In the genomic region with DNA sequence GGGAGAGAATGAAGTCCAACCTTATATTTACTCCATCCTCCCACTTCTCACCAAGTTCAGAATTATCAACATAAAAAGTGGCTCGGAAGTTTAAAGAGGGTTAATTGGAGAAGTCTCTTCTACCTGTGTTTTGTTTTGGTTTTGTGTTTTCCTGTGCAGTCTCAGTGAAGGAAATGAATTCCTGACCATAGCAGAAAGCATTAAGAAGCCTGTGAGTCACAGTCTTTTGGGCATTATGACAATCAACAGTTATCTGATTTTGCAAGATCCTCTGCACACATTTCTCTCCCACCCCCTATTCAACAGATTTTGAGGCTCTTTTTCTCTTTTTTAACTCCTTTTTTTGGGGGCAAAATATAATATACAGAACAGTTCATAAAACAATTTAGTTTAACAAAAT, we compare ENCODE assay signal across 12 cellular contexts. TPM values are rescaled to one million over a fixed set of nuclear protein-coding genes. Genes with fewer than 3 reads are reported as not detected.
DNase-seq lines count a peak whose midpoint lies in the region; ATAC-seq and TF ChIP-seq lines count a peak whose summit lies in the region.
"Had no signal": no experiment of that assay in that cellular context is flagged by ENCODE, and none has a peak within 500 bp of the region (broad histone marks: within the 10 kb centered on the region; RNA-seq: fewer than 3 reads in every experiment).

No MANE protein-coding gene starts in this region.

- H3K36me3 ChIP-seq in RWPE2 (ENCODE audit: low read depth) = no peaks in the 10 kb centered on the region
- H3K36me3 ChIP-seq: cardiac muscle cell had no signal

- TF ChIP-seq CTCF in RWPE2 (IDR thresholded peaks at IDR 0.05; ENCODE audit: poor library complexity, severe bottlenecking) = no peak

- H3K27me3 ChIP-seq in RWPE2 (ENCODE audit: insufficient read depth, poor library complexity, severe bottlenecking) = no peaks in the 10 kb centered on the region
- H3K27me3 ChIP-seq: cardiac muscle cell had no signal

- DNase-seq in SKM-1 treated with dmso at 0.1 percent for 144 hours (lab: John Stamatoyannopoulos, UW; ENCODE audit: unreplicated experiment) (peak; percentile 15), SKM-1 (lab: John Stamatoyannopoulos, UW; ENCODE audit: unreplicated experiment) (no peak), RWPE2 (ENCODE audit: low spot score) (no peak), fibroblast of gingiva (ENCODE audit: low read depth) (peak; percentile 59), stromal cell of bone marrow (ENCODE audit: low read depth) (peak; percentile 58), NCI-H748 (lab: John Stamatoyannopoulos, UW; ENCODE audit: unreplicated experiment) (no peak), HT-29 (ENCODE audit: low spot score) (no peak)
- no peak for DNase-seq in activated CD4-positive, alpha-beta T cell treated with anti-CD3 and anti-CD28 coated beads, Interleukin-2, amount 50 U/mL, for 1 hour
- DNase-seq: 8988T, mesendoderm, NCI-H1105 had no signal

- H3K4me1 ChIP-seq in RWPE2 (ENCODE audit: insufficient read depth, poor library complexity, severe bottlenecking) = peaks cover 27% of the 10 kb centered on the region

- no peaks in the 10 kb centered on the region for H3K9me3 ChIP-seq in RWPE2 (ENCODE audit: severe bottlenecking)

- no peak overlapping the region for H3K4me3 ChIP-seq in RWPE2 (ENCODE audit: severe bottlenecking)
- H3K4me3 ChIP-seq: cardiac muscle cell had no signal

- H3K27ac ChIP-seq in RWPE2 (ENCODE audit: poor library complexity, severe bottlenecking) = peak overlapping the region; percentile 59
- H3K27ac ChIP-seq: cardiac muscle cell had no signal

- peak; percentile 68 for ATAC-seq in RWPE2 (ENCODE audit: low read depth)

RNA-seq across cellular contexts. Expression of a gene that starts 8.6 kb away (rescaled TPM):
- 2,133 and 2,247 TPM in 2 replicates for total RNA-seq in HT-29 (2014; rRNA removed; shearing (Covaris generic))

Comparison
In these comparisons a context has a peak if more than half of its experiments do, and no peak if none do; other contexts are left out.
1. DNase-seq: peak in SKM-1 treated with dmso at 0.1 percent for 144 hours (single experiment), fibroblast of gingiva (single experiment) and stromal cell of bone marrow (single experiment); none in SKM-1 (single experiment), RWPE2 (single experiment), activated CD4-positive, alpha-beta T cell treated with anti-CD3 and anti-CD28 coated beads, Interleukin-2, amount 50 U/mL, for 1 hour (single experiment), NCI-H748 (single experiment) and HT-29 (single experiment).